ENCODE assay signal across 8 cellular contexts in genomic region chr20:63009988-63010769, GRCh38. TPM values are rescaled to one million over a fixed set of nuclear protein-coding genes. Genes with fewer than 3 reads are reported as not detected.
DNase-seq lines count a peak whose midpoint lies in the region; ATAC-seq, FAIRE-seq and TF ChIP-seq lines count a peak whose summit lies in the region.

No MANE protein-coding gene starts in this region.

- H3K27me3 ChIP-seq in BLaER1 treated with 17β-estradiol and CSF1 and Interleukin-3, amounts not matched to agents 10 nM and 100 nM: peaks cover 57 to 97% (median 64%) of the 10 kb centered on the region in 11 experiments
- H3K27me3 ChIP-seq in bronchial epithelial cell (ENCODE audit: control insufficient read depth, insufficient read depth, low read length) (peaks cover 38% of the 10 kb centered on the region), left ventricle myocardium inferior (ENCODE audit: low read depth) (peaks cover 100% of the 10 kb centered on the region)

- H3K4me2 ChIP-seq in BLaER1 treated with 17β-estradiol and CSF1 and Interleukin-3, amounts not matched to agents 10 nM and 100 nM: peak overlapping the region; percentile 90 to 100 (median 97)

- H3K27ac ChIP-seq in BLaER1 treated with 17β-estradiol and CSF1 and Interleukin-3, amounts not matched to agents 10 nM and 100 nM: peak overlapping the region in 3 of 11 experiments; percentile 11 to 72 (median 59); a peak in 5 of 22 replicates
- no peak overlapping the region for H3K27ac ChIP-seq in left ventricle myocardium inferior (replicated peaks)

- no peak for FAIRE-seq in bronchial epithelial cell (lab: Jason Lieb, UNC)

- intact Hi-C loops in left ventricle myocardium inferior (cut with micrococcal nuclease): loop anchor here (5.0 kb wide), 1 partner anchor 138 kb away; no protein-coding TSS in a partner anchor

- peaks cover 18 to 27% (median 20%) of the 10 kb centered on the region in 11 experiments for H3K9me3 ChIP-seq in BLaER1 treated with 17β-estradiol and CSF1 and Interleukin-3, amounts not matched to agents 10 nM and 100 nM (replicated peaks in 1 of 11)
- H3K9me3 ChIP-seq in left ventricle myocardium inferior (replicated peaks): peaks cover 16% of the 10 kb centered on the region

- TF ChIP-seq CTCF in bronchial epithelial cell (IDR thresholded peaks at IDR 0.05; ENCODE audit: insufficient read depth, low read length, severe bottlenecking) (no peak), left ventricle myocardium inferior (IDR thresholded peaks at IDR 0.05; ENCODE audit: borderline replicate concordance) (no peak)

- peaks cover 30 to 82% (median 80%) of the 10 kb centered on the region in 10 experiments for H3K4me1 ChIP-seq in BLaER1 treated with 17β-estradiol and CSF1 and Interleukin-3, amounts not matched to agents 10 nM and 100 nM
- H3K4me1 ChIP-seq in left ventricle myocardium inferior: peaks cover 37% of the 10 kb centered on the region

- H3K4me3 ChIP-seq in BLaER1 treated with 17β-estradiol and CSF1 and Interleukin-3, amounts not matched to agents 10 nM and 100 nM: peak overlapping the region; percentile 36 to 62 (median 50)
- no peak overlapping the region for H3K4me3 ChIP-seq in bronchial epithelial cell (ENCODE audit: low read depth, low read length)
- H3K4me3 ChIP-seq in left ventricle myocardium inferior: no peak overlapping the region

- H4K20me1 ChIP-seq in BLaER1 treated with 17β-estradiol and CSF1 and Interleukin-3, amounts not matched to agents 10 nM and 100 nM: peaks cover 0 to 50% (median 35%) of the 10 kb centered on the region in 11 experiments; a peak in 20 of 22 replicates

- H3K9ac ChIP-seq in BLaER1 treated with 17β-estradiol and CSF1 and Interleukin-3, amounts not matched to agents 10 nM and 100 nM: peak overlapping the region in 6 of 11 experiments; percentile 25 to 70 (median 55); a peak in 11 of 22 replicates

- ATAC-seq in HG03442 (IDR thresholded peaks at IDR 0.05; ENCODE audit: unreplicated experiment): peak; percentile 53

- H3K36me3 ChIP-seq in BLaER1 treated with 17β-estradiol and CSF1 and Interleukin-3, amounts not matched to agents 10 nM and 100 nM: peaks cover 0 to 2% (median 0%) of the 10 kb centered on the region in 11 experiments; a peak in 1 of 22 replicates
- H3K36me3 ChIP-seq in bronchial epithelial cell (ENCODE audit: control insufficient read depth, insufficient read depth, low read length) (no peaks in the 10 kb centered on the region), left ventricle myocardium inferior (no peaks in the 10 kb centered on the region)

- DNase-seq in GM19240 (ENCODE audit: insufficient read length, low spot score) (peak; percentile 95), T-helper 2 cell (peak; percentile 37 to 82 (median 68)), bronchial epithelial cell (ENCODE audit: low read depth) (peak; percentile 5), left ventricle myocardium inferior (no peak), hepatic stellate cell (ENCODE audit: low spot score) (no peak)
- peak; percentile 48 to 80 for DNase-seq in stimulated activated CD4-positive, alpha-beta T cell treated with anti-CD3 and anti-CD28 coated beads, Interleukin-4, amount 100 ng/mL, for 4 hours

RNA-seq across cellular contexts. Expression of gene BHLHE23, which starts 3.4 kb away (rescaled TPM):
- total RNA-seq in bronchial epithelial cell (not detected in 2 replicates), left ventricle myocardium inferior (not detected)

RNA-seq across cellular contexts. Expression of gene SLC17A9, which starts 57.7 kb away (rescaled TPM):
- total RNA-seq in bronchial epithelial cell (0.13 and 0.53 TPM in 2 replicates), left ventricle myocardium inferior (0.47 TPM)

Comparison
In these comparisons a context has a peak if more than half of its experiments do, and no peak if none do; other contexts are left out.
1. H3K4me3 ChIP-seq: peak in BLaER1 treated with 17β-estradiol and CSF1 and Interleukin-3, amounts not matched to agents 10 nM and 100 nM (10 of 10); none in bronchial epithelial cell (single experiment) and left ventricle myocardium inferior (single experiment).
2. DNase-seq: peak in GM19240 (single experiment), T-helper 2 cell (5 of 5), bronchial epithelial cell (single experiment) and stimulated activated CD4-positive, alpha-beta T cell treated with anti-CD3 and anti-CD28 coated beads, Interleukin-4, amount 100 ng/mL, for 4 hours (2 of 2); none in left ventricle myocardium inferior (single experiment) and hepatic stellate cell (single experiment).